Comparison of ENCODE assay signal across 8 cellular contexts in the genomic region with DNA sequence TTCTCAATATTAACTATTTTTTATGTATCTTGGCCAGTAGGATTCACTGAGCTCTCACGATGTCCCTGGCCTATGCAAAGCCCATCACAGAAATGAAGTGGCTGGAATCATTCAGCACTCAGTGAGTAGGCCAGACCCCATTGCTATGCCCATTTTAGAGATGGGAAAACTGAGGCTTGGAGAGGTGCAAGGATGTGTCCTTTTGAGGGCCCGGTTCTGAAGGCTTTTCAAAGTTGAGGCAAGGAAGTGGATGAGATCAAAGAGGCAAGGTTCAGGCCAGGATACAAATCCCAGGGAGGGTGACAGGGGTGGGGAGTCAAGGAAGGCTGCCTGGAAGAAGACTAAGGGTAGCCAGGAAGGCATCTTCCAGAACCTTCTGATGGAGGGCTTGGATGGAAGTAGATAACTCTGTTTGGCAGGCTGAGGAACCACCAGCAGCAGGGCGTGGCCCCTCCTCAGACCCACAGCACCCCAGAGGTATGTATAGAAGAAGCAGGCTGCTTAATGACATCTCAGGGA. TPM values are rescaled to one million over a fixed set of nuclear protein-coding genes. Genes with fewer than 3 reads are reported as not detected.
DNase-seq lines count a peak whose midpoint lies in the region; ATAC-seq and TF ChIP-seq lines count a peak whose summit lies in the region.

No MANE protein-coding gene starts in this region.

- H3K4me1 Mint-ChIP-seq in CD4-positive, CD25-positive, alpha-beta regulatory T cell, result peaks cover 7 to 53% (median 33%) of the 10 kb centered on the region in 4 donors
- peaks cover 13% of the 10 kb centered on the region for H3K4me1 Mint-ChIP-seq in endodermal cell

- H3K27me3 Mint-ChIP-seq in CD4-positive, CD25-positive, alpha-beta regulatory T cell, result no peaks in the 10 kb centered on the region
- H3K27me3 Mint-ChIP-seq in endodermal cell (ENCODE audit: insufficient read depth), result peaks cover 5% of the 10 kb centered on the region

- peaks cover 2% of the 10 kb centered on the region for H3K36me3 Mint-ChIP-seq in CD4-positive, CD25-positive, alpha-beta regulatory T cell
- no peaks in the 10 kb centered on the region for H3K36me3 Mint-ChIP-seq in endodermal cell (ENCODE audit: low read depth)

- ATAC-seq in CD4-positive, CD25-positive, alpha-beta regulatory T cell (ENCODE audit: low read depth in 2 of 2), result no peak
- ATAC-seq in PC-3 (no peak), GM21576 (IDR thresholded peaks at IDR 0.05; ENCODE audit: unreplicated experiment) (no peak)

- peak overlapping the region; percentile 39 for H2BK12ac ChIP-seq in trophoblast cell (ENCODE audit: low read length)

- no peak overlapping the region for H2BK5ac ChIP-seq in trophoblast cell (ENCODE audit: low read depth, low read length, poor library complexity)

- no peaks in the 10 kb centered on the region for H3K9me3 ChIP-seq in CD4-positive, CD25-positive, alpha-beta regulatory T cell (ENCODE audit: control insufficient read depth in 2 of 2, low read length in 2 of 2)
- H3K9me3 ChIP-seq in PC-3 (ENCODE audit: low read length), result no peaks in the 10 kb centered on the region
- no peaks in the 10 kb centered on the region for H3K9me3 ChIP-seq in endodermal cell (ENCODE audit: control insufficient read depth, low read length)
- H3K9me3 ChIP-seq in trophoblast cell (ENCODE audit: insufficient read depth, low read depth, low read length), result no peaks in the 10 kb centered on the region
- H3K9me3 ChIP-seq in MG63, result no peaks in the 10 kb centered on the region
- H3K9me3 ChIP-seq in WERI-Rb-1 (ENCODE audit: severe bottlenecking), result no peaks in the 10 kb centered on the region

- no peak overlapping the region for H3K14ac ChIP-seq in trophoblast cell (ENCODE audit: low read length)

- POLR2A ChIA-PET in PC-3 (lab: Charles Lee; ENCODE audit: unreplicated experiment), result no interaction called here

- H3K4ac ChIP-seq in trophoblast cell (ENCODE audit: low read depth, low read length), result no peak overlapping the region

- no TSS peak for BruUV-seq in PC-3 (replicated peaks; lab: Mats Ljungman, UMichigan)

- TF ChIP-seq CTCF in PC-3 (conservative IDR thresholded peaks at IDR 0.05; ENCODE audit: low read depth, low read length) (no peak), endodermal cell (conservative IDR thresholded peaks at IDR 0.05) (no peak), WERI-Rb-1 (IDR thresholded peaks at IDR 0.05; ENCODE audit: low read depth, low read length) (no peak)

- H3K4me1 ChIP-seq in CD4-positive, CD25-positive, alpha-beta regulatory T cell (ENCODE audit: control insufficient read depth, insufficient read depth, low read length, poor library complexity, severe bottlenecking), result peaks cover 40% of the 10 kb centered on the region
- H3K4me1 ChIP-seq in PC-3 (ENCODE audit: insufficient read depth, low read length) (peaks cover 14% of the 10 kb centered on the region), endodermal cell (ENCODE audit: control insufficient read depth, insufficient read depth, low read length) (peaks cover 2% of the 10 kb centered on the region), trophoblast cell (ENCODE audit: control insufficient read depth in 1 of 2, insufficient read depth in 2 of 2, low read length in 2 of 2) (peaks cover 11 to 22% of the 10 kb centered on the region in 2 experiments)

- H4K20me1 ChIP-seq in PC-3 (ENCODE audit: low read length), result no peaks in the 10 kb centered on the region

- CTCF ChIA-PET in PC-3 (lab: Charles Lee), result interaction anchor here (0.5 kb wide), 1 partner anchor 74 kb away, joined by 10 read pairs; no protein-coding TSS in a partner anchor

- H4K12ac ChIP-seq in trophoblast cell (ENCODE audit: low read depth, low read length), result no peak overlapping the region

- H4K91ac ChIP-seq in trophoblast cell (ENCODE audit: low read depth, low read length), result peak overlapping the region; percentile 56

- 86 to 92% methylated on average over 3 of the region's 3 CpGs for WGBS in endodermal cell (ENCODE audit: insufficient coverage in 1 of 2, insufficient read length in 1 of 2), 2 experiments
- WGBS in trophoblast cell (ENCODE audit: extremely low coverage, insufficient coverage, insufficient read length), result no CpG with 5 or more reads among the region's 3 CpGs

- peaks cover 0 to 2% (median 0%) of the 10 kb centered on the region in 7 donors for H3K9me3 Mint-ChIP-seq in CD4-positive, CD25-positive, alpha-beta regulatory T cell
- no peaks in the 10 kb centered on the region for H3K9me3 Mint-ChIP-seq in endodermal cell

- peak overlapping the region; percentile 33 for H3K4me3 ChIP-seq in CD4-positive, CD25-positive, alpha-beta regulatory T cell (ENCODE audit: low read depth, low read length)
- H3K4me3 ChIP-seq in PC-3 (ENCODE audit: low read length), result no peak overlapping the region
- H3K4me3 ChIP-seq in endodermal cell (ENCODE audit: low read length), result no peak overlapping the region
- no peak overlapping the region for H3K4me3 ChIP-seq in trophoblast cell (ENCODE audit: low read depth, low read length)
- no peak overlapping the region for H3K4me3 ChIP-seq in MG63
- H3K4me3 ChIP-seq in WERI-Rb-1 (ENCODE audit: low read depth, low read length), result no peak overlapping the region; the same call in 1 of the 2 replicates

- H3K36me3 ChIP-seq in CD4-positive, CD25-positive, alpha-beta regulatory T cell (ENCODE audit: control insufficient read depth, insufficient read depth, low read length), result no peaks in the 10 kb centered on the region
- H3K36me3 ChIP-seq in PC-3 (ENCODE audit: low read depth, low read length) (no peaks in the 10 kb centered on the region), endodermal cell (ENCODE audit: control insufficient read depth, insufficient read depth, low read length) (no peaks in the 10 kb centered on the region), trophoblast cell (ENCODE audit: control insufficient read depth in 1 of 2, insufficient read depth in 2 of 2, low read length in 2 of 2) (no peaks in the 10 kb centered on the region), MG63 (no peaks in the 10 kb centered on the region), WERI-Rb-1 (no peaks in the 10 kb centered on the region)

- peak overlapping the region; percentile 87; the same call in 1 of the 2 replicates for H3K4me2 ChIP-seq in PC-3 (ENCODE audit: low read length)
- H3K4me2 ChIP-seq in trophoblast cell (ENCODE audit: low read length), result no peak overlapping the region

- no peaks in the 10 kb centered on the region for H3K9me2 ChIP-seq in PC-3 (replicated peaks; ENCODE audit: low read length)

- H3K18ac ChIP-seq in trophoblast cell (ENCODE audit: low read length), result no peak overlapping the region

- H3K79me2 ChIP-seq in PC-3 (ENCODE audit: low read length), result no peaks in the 10 kb centered on the region
- peaks cover 10% of the 10 kb centered on the region for H3K79me2 ChIP-seq in trophoblast cell (ENCODE audit: control insufficient read depth, insufficient read depth, low read length, poor library complexity)

- no peak overlapping the region for H3K9ac ChIP-seq in PC-3 (ENCODE audit: low read length)
- H3K9ac ChIP-seq in endodermal cell (ENCODE audit: extremely low read depth, low read length, poor library complexity, severe bottlenecking), result no peak overlapping the region
- no peak overlapping the region for H3K9ac ChIP-seq in trophoblast cell (ENCODE audit: low read length)

- peak overlapping the region; percentile 81 for H3K27ac ChIP-seq in CD4-positive, CD25-positive, alpha-beta regulatory T cell (ENCODE audit: insufficient read depth, low read length, poor library complexity, severe bottlenecking)
- no peak overlapping the region for H3K27ac ChIP-seq in PC-3 (ENCODE audit: low read length)
- H3K27ac ChIP-seq in endodermal cell (ENCODE audit: low read depth, low read length), result no peak overlapping the region
- peak overlapping the region; percentile 41 for H3K27ac ChIP-seq in trophoblast cell (ENCODE audit: low read depth, low read length)
- H3K27ac ChIP-seq in WERI-Rb-1, result no peak overlapping the region

- peak overlapping the region; percentile 83 to 85 (median 84) for H3K4me3 Mint-ChIP-seq in CD4-positive, CD25-positive, alpha-beta regulatory T cell
- peak overlapping the region; percentile 70 for H3K4me3 Mint-ChIP-seq in endodermal cell

- no peak overlapping the region for H3K23ac ChIP-seq in trophoblast cell (ENCODE audit: low read length)

- H3K27me3 ChIP-seq in CD4-positive, CD25-positive, alpha-beta regulatory T cell (ENCODE audit: control insufficient read depth, insufficient read depth, low read length), result no peaks in the 10 kb centered on the region
- H3K27me3 ChIP-seq in PC-3 (ENCODE audit: low read length), result no peaks in the 10 kb centered on the region
- H3K27me3 ChIP-seq in endodermal cell (ENCODE audit: control insufficient read depth, insufficient read depth, low read length, poor library complexity, severe bottlenecking), result no peaks in the 10 kb centered on the region
- H3K27me3 ChIP-seq in trophoblast cell (ENCODE audit: insufficient read depth, low read length), result no peaks in the 10 kb centered on the region
- H3K27me3 ChIP-seq in MG63, result no peaks in the 10 kb centered on the region
- no peaks in the 10 kb centered on the region for H3K27me3 ChIP-seq in WERI-Rb-1 (ENCODE audit: insufficient read depth, low read depth, severe bottlenecking)

- intact Hi-C loops in PC-3 (cut with micrococcal nuclease), result no loop called here

- H3F3A ChIP-seq in PC-3 (ENCODE audit: low read length, unreplicated experiment), result no peaks in the 10 kb centered on the region

- no peak overlapping the region for H2AK5ac ChIP-seq in trophoblast cell (ENCODE audit: low read length)

- H2AFZ ChIP-seq in PC-3 (ENCODE audit: low read length), result no peak overlapping the region
- no peak overlapping the region for H2AFZ ChIP-seq in trophoblast cell (ENCODE audit: insufficient read depth, low read length, poor library complexity)

- H2BK120ac ChIP-seq in trophoblast cell (ENCODE audit: insufficient read depth, low read length, poor library complexity), result peak overlapping the region; percentile 18

- H3K27ac Mint-ChIP-seq in CD4-positive, CD25-positive, alpha-beta regulatory T cell, result peak overlapping the region; percentile 7 to 92 (median 91)
- peak overlapping the region; percentile 85 for H3K27ac Mint-ChIP-seq in endodermal cell

- peaks cover 29% of the 10 kb centered on the region for H3K79me1 ChIP-seq in trophoblast cell (ENCODE audit: low read length)

- no peak for DNase-seq in CD4-positive, CD25-positive, alpha-beta regulatory T cell
- no peak for DNase-seq in PC-3
- no peak for DNase-seq in endodermal cell
- no peak for DNase-seq in trophoblast cell
- no peak for DNase-seq in MG63
- no peak for DNase-seq in stimulated activated naive CD4-positive, alpha-beta T cell (lab: John Stamatoyannopoulos, UW)
- DNase-seq in WERI-Rb-1, result no peak

- no peak overlapping the region for H4K8ac ChIP-seq in trophoblast cell (ENCODE audit: low read depth, low read length)

RNA-seq across cellular contexts. Expression of gene ERCC1, which starts 18.8 kb away (rescaled TPM):
- total RNA-seq in CD4-positive, CD25-positive, alpha-beta regulatory T cell, result 30.5 TPM
- polyA plus RNA-seq in CD4-positive, CD25-positive, alpha-beta regulatory T cell, result 10 to 100 TPM; 25.9 to 28.7 (median 26.3) TPM
- 56.2 and 57.3 TPM in 2 replicates for total RNA-seq in PC-3 (2014; rRNA removed)
- total RNA-seq in endodermal cell, result 10 to 100 TPM; 53.5 to 63.6 TPM
- 70.3 TPM for polyA plus RNA-seq in endodermal cell (2013, experiment 1 of 2)
- polyA plus RNA-seq in endodermal cell (2013, experiment 2 of 2), result 66.1 TPM
- polyA plus RNA-seq in trophoblast cell (2013), result 56.9 and 58.5 TPM in 2 replicates
- 118 and 167 TPM in 2 replicates for total RNA-seq in MG63 (2014; rRNA removed; shearing (Covaris generic); ENCODE audit: low replicate concordance)

RNA-seq across cellular contexts. Expression of gene FOSB, which starts 25.3 kb away (rescaled TPM):
- total RNA-seq in CD4-positive, CD25-positive, alpha-beta regulatory T cell, result 731 TPM
- 10 to 100 TPM in 2 of 4 donors, 1 to 10 TPM in 2; 5.2 to 12.7 (median 9.6) TPM for polyA plus RNA-seq in CD4-positive, CD25-positive, alpha-beta regulatory T cell
- 35.8 and 60.5 TPM in 2 replicates for total RNA-seq in PC-3 (2014; rRNA removed)
- total RNA-seq in endodermal cell, result 1 to 10 TPM; 1.6 to 3.0 TPM
- polyA plus RNA-seq in endodermal cell (2013, experiment 1 of 2), result 1.6 TPM
- 1.4 TPM for polyA plus RNA-seq in endodermal cell (2013, experiment 2 of 2)
- 37.2 and 40.1 TPM in 2 replicates for polyA plus RNA-seq in trophoblast cell (2013)
- 0.33 TPM in 1 of 2 replicates, not detected in the other for total RNA-seq in MG63 (2014; rRNA removed; shearing (Covaris generic); ENCODE audit: low replicate concordance)

RNA-seq across cellular contexts. Expression of gene POLR1G, which starts 36.0 kb away (rescaled TPM):
- 2.1 TPM for total RNA-seq in CD4-positive, CD25-positive, alpha-beta regulatory T cell
- 1 to 10 TPM; 1.6 to 3.6 (median 2.4) TPM for polyA plus RNA-seq in CD4-positive, CD25-positive, alpha-beta regulatory T cell
- total RNA-seq in PC-3 (2014; rRNA removed) (25.9 and 43.0 TPM in 2 replicates), endodermal cell (10 to 100 TPM; 13.2 to 16.0 TPM)
- 6.8 TPM for polyA plus RNA-seq in endodermal cell (2013, experiment 1 of 2)
- 6.2 TPM for polyA plus RNA-seq in endodermal cell (2013, experiment 2 of 2)
- polyA plus RNA-seq in trophoblast cell (2013), result 10.8 and 11.1 TPM in 2 replicates
- 27.1 and 44.0 TPM in 2 replicates for total RNA-seq in MG63 (2014; rRNA removed; shearing (Covaris generic); ENCODE audit: low replicate concordance)

RNA-seq across cellular contexts. Expression of gene PPP1R13L, which starts 37.6 kb away (rescaled TPM):
- 7.4 TPM for total RNA-seq in CD4-positive, CD25-positive, alpha-beta regulatory T cell
- polyA plus RNA-seq in CD4-positive, CD25-positive, alpha-beta regulatory T cell, result under 1 TPM; 0.17 to 0.94 (median 0.57) TPM
- total RNA-seq in PC-3 (2014; rRNA removed) (28.6 and 36.4 TPM in 2 replicates), endodermal cell (10 to 100 TPM; 17.9 to 26.4 TPM)
- polyA plus RNA-seq in endodermal cell (2013, experiment 1 of 2), result 21.8 TPM
- 16.7 TPM for polyA plus RNA-seq in endodermal cell (2013, experiment 2 of 2)
- polyA plus RNA-seq in trophoblast cell (2013), result 190 TPM in 2 replicates
- total RNA-seq in MG63 (2014; rRNA removed; shearing (Covaris generic); ENCODE audit: low replicate concordance), result 5.5 and 7.3 TPM in 2 replicates

RNA-seq across cellular contexts. Expression of gene RTN2, which starts 54.4 kb away (rescaled TPM):
- 1.5 TPM for total RNA-seq in CD4-positive, CD25-positive, alpha-beta regulatory T cell
- polyA plus RNA-seq in CD4-positive, CD25-positive, alpha-beta regulatory T cell, result under 1 TPM; 0.09 to 0.88 (median 0.28) TPM
- total RNA-seq in PC-3 (2014; rRNA removed), result 9.5 and 12.9 TPM in 2 replicates
- total RNA-seq in endodermal cell, result 10 to 100 TPM; 15.7 to 18.5 TPM
- 23.8 TPM for polyA plus RNA-seq in endodermal cell (2013, experiment 1 of 2)
- 25.9 TPM for polyA plus RNA-seq in endodermal cell (2013, experiment 2 of 2)
- 68.7 and 72.2 TPM in 2 replicates for polyA plus RNA-seq in trophoblast cell (2013)
- total RNA-seq in MG63 (2014; rRNA removed; shearing (Covaris generic); ENCODE audit: low replicate concordance), result 4.9 and 6.1 TPM in 2 replicates

Comparison
In these comparisons a context has a peak if more than half of its experiments do, and no peak if none do; other contexts are left out.
1. H3K27ac ChIP-seq: peak in CD4-positive, CD25-positive, alpha-beta regulatory T cell (single experiment) and trophoblast cell (single experiment); none in PC-3 (single experiment), endodermal cell (single experiment) and WERI-Rb-1 (single experiment).
2. RNA of gene FOSB, which starts 25.3 kb away (total RNA-seq): 731 TPM in CD4-positive, CD25-positive, alpha-beta regulatory T cell (single experiment); 35.8 to 60.5 TPM in PC-3, 1.6 to 3.0 TPM in endodermal cell and 0.33 TPM in MG63; every median in the first group is over 10 times any median in the second.